Comparison of ENCODE assay signal across 8 cellular contexts in the genomic region with DNA sequence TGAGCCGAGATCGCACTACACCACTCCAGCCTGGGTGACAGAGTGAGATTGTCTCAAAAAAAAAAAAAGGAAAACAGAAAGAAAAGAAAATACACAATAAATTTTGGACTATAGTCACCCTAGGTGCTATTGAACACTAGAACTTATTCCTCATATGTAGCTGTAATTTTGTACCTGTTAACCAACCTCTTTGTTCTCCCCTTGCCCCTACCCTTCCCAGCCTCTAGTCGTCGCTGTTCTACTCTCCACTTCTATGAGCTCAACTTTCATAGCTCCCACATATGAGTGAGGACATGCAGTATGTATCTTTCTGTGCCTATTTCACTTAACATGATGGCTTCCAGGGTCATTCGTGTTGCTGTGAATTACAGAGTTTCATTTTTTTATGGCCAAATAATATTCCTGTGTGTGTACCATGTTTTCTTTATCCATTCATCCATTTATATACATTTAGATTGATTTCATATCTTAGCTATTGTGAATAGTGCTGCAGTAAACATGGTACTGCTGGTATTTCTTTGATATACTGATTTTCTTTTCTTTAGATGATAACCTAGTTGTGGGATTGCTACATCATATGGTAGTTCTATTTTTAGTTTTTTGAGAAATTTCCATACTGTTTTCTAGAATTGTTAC. TPM values are rescaled to one million over a fixed set of nuclear protein-coding genes. Genes with fewer than 3 reads are reported as not detected.
DNase-seq lines count a peak whose midpoint lies in the region; ATAC-seq and TF ChIP-seq lines count a peak whose summit lies in the region.

No MANE protein-coding gene starts in this region.

- no peaks in the 10 kb centered on the region for H3K9me3 ChIP-seq in hepatocyte (ENCODE audit: low read depth)

- peaks cover 3% of the 10 kb centered on the region for H3K4me1 ChIP-seq in hepatocyte (ENCODE audit: insufficient read depth)

- H3K27me3 ChIP-seq in hepatocyte = no peaks in the 10 kb centered on the region

- peak overlapping the region; percentile 50 for H3K27ac Mint-ChIP-seq in activated naive CD8-positive, alpha-beta T cell

- H3K79me2 ChIP-seq in hepatocyte = no peaks in the 10 kb centered on the region

- peak; percentile 68; the same call in 1 of the 2 replicates for TF ChIP-seq CTCF in GM12874 (IDR thresholded peaks at IDR 0.05; ENCODE audit: insufficient read depth, low read depth, low read length)
- peak; percentile 76 for TF ChIP-seq CTCF in hepatocyte (IDR thresholded peaks at IDR 0.05; ENCODE audit: poor library complexity)

- peaks cover 10% of the 10 kb centered on the region for H3K4me1 Mint-ChIP-seq in activated naive CD8-positive, alpha-beta T cell (ENCODE audit: low read depth)

- no peaks in the 10 kb centered on the region for H3K36me3 ChIP-seq in hepatocyte (replicated peaks; ENCODE audit: insufficient read depth, low read depth)

- no peak overlapping the region for H3K4me3 Mint-ChIP-seq in activated naive CD8-positive, alpha-beta T cell

- no peak overlapping the region for H3K4me3 ChIP-seq in hepatocyte

- H3K27ac ChIP-seq in hepatocyte = no peak overlapping the region

- H3K27me3 Mint-ChIP-seq in activated naive CD8-positive, alpha-beta T cell = no peaks in the 10 kb centered on the region

- ATAC-seq in GM19023 (IDR thresholded peaks at IDR 0.05; ENCODE audit: unreplicated experiment) = no peak

- peaks cover 26% of the 10 kb centered on the region for H3K36me3 Mint-ChIP-seq in activated naive CD8-positive, alpha-beta T cell

- no peak overlapping the region for H3K4me2 ChIP-seq in hepatocyte

- H2AFZ ChIP-seq in hepatocyte = no peak overlapping the region

- H3K9me3 Mint-ChIP-seq in activated naive CD8-positive, alpha-beta T cell (ENCODE audit: low read depth) = peaks cover 5% of the 10 kb centered on the region

- DNase-seq in AG08395 (ENCODE audit: low spot score) = peak; percentile 25
- DNase-seq in NCI-H2227 treated with DMSO at 0.1 percent for 48 hours (lab: John Stamatoyannopoulos, UW) = peak; percentile 62
- DNase-seq in hepatocyte (ENCODE audit: low spot score) = peak; percentile 62
- DNase-seq in stimulated activated CD4-positive, alpha-beta T cell treated with anti-CD3 and anti-CD28 coated beads, Interleukin-2, amount 100 ng/mL, for 4 hours (ENCODE audit: low read depth) = peak; percentile 6
- no peak for DNase-seq in middle frontal gyrus (ENCODE audit: extremely low spot score, low spot score)

- H4K20me1 ChIP-seq in hepatocyte (ENCODE audit: insufficient read depth, poor library complexity, severe bottlenecking) = no peaks in the 10 kb centered on the region

- 54% methylated on average over 5 of the region's 5 CpGs for WGBS in hepatocyte (ENCODE audit: low lambda C conversion rate, missing lambda C conversion rate)

- no peaks in the 10 kb centered on the region for H3K9me2 ChIP-seq in hepatocyte (replicated peaks; ENCODE audit: insufficient read depth)

RNA-seq across cellular contexts. Expression of gene VPS35L, which starts 28.3 kb away (rescaled TPM):
- 47.5 and 55.1 TPM in 2 replicates for total RNA-seq in hepatocyte
- 52.8 and 56.1 TPM in 2 replicates for polyA plus RNA-seq in hepatocyte
